In the genomic region with DNA sequence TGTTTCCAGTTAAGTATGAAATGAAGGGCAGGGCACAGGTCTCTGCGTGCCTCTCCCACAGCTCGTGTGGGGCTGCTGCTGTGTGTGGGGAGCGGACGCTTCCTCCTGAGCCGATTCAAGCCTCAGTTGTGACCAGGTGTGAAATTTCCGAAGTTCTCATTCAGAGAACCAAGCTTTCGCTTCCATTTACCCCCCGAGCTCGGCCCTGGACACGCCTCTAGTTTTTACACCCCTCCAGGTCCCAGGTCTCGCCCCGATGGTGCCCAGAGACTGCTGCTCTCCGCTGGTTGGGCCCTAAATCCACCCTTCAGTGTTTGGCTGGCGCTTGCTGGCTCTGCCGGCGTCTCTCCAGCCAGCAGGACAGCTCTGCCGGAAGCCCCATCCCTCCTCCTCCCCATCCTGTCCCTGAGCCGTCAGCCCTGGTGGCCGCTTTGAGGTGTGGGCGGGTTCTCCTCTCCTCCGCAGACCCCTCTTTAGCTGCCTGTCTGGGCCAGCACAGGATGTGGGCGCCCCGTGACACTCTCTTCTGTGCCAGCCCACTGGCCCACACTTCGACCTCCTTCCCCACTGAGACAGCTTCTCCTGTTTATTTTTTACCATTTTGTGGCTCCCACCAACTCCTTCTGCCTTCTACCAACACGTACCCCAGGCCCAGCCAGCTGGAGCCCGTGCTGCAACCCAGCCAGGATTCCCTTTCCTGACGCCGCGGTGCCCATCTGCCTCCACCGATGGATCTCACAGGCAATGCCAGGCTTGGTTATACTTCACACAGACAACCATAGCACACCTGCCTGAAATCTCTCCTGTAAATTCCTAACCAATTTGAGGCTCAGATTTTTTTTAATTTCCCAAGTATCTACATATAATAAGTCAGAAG, we compare ENCODE assay signal across 8 cellular contexts.
A peak's percentile ranks its signal among the peaks of the same experiment; 100 is the strongest.
DNase-seq lines count a peak whose midpoint lies in the region; ATAC-seq and TF ChIP-seq lines count a peak whose summit lies in the region.

No MANE protein-coding gene starts in this region.

- no peaks in the 10 kb centered on the region for H3K36me3 Mint-ChIP-seq in CD8-positive, alpha-beta T cell
- H3K36me3 Mint-ChIP-seq in activated T-cell treated with anti-CD3 and anti-CD28 coated beads, Interleukin-2, amount 50 U/mL, for 24 hours (ENCODE audit: low read depth) = peaks cover 5% of the 10 kb centered on the region
- peaks cover 0 to 8% (median 4%) of the 10 kb centered on the region in 5 donors for H3K36me3 Mint-ChIP-seq in naive thymus-derived CD4-positive, alpha-beta T cell

- H3K79me2 ChIP-seq in MM.1S (ENCODE audit: low read length) = no peaks in the 10 kb centered on the region

- H3K4me3 ChIP-seq in CD8-positive, alpha-beta T cell (ENCODE audit: low read depth, low read length) = peak overlapping the region; percentile 35
- H3K4me3 ChIP-seq in naive thymus-derived CD4-positive, alpha-beta T cell (ENCODE audit: low read length) = peak overlapping the region; percentile 54
- no peak overlapping the region for H3K4me3 ChIP-seq in MM.1S (ENCODE audit: low read length)

- no peaks in the 10 kb centered on the region for H4K20me1 ChIP-seq in MM.1S (ENCODE audit: insufficient read depth, low read length)

- no peaks in the 10 kb centered on the region for H3K9me3 ChIP-seq in CD8-positive, alpha-beta T cell (ENCODE audit: low read length)
- no peaks in the 10 kb centered on the region for H3K9me3 ChIP-seq in naive thymus-derived CD4-positive, alpha-beta T cell (ENCODE audit: control insufficient read depth in 2 of 3, low read length in 3 of 3)
- H3K9me3 ChIP-seq in MM.1S (replicated peaks; ENCODE audit: insufficient read depth, low read length) = no peaks in the 10 kb centered on the region

- intact Hi-C loops in CD8-positive, alpha-beta T cell (cut with DNase I, micrococcal nuclease) = loop anchor here (1.0 to 2.0 kb wide), 2 partner anchors 59 to 144 kb away; no protein-coding TSS in a partner anchor
- intact Hi-C loops in naive thymus-derived CD4-positive, alpha-beta T cell (cut with micrococcal nuclease) = loop anchor here (2.0 to 10.0 kb wide), 3 partner anchors 59 to 145 kb away; no protein-coding TSS in a partner anchor

- peak overlapping the region; percentile 54 for H3K27ac ChIP-seq in CD8-positive, alpha-beta T cell (ENCODE audit: low read depth, low read length)
- peak overlapping the region; percentile 48 for H3K27ac ChIP-seq in naive thymus-derived CD4-positive, alpha-beta T cell (ENCODE audit: low read depth, low read length)
- H3K27ac ChIP-seq in MM.1S (ENCODE audit: low read length) = no peak overlapping the region

- TF ChIP-seq CTCF in CD8-positive, alpha-beta T cell (IDR thresholded peaks at IDR 0.05) = no peak
- no peak for TF ChIP-seq CTCF in MM.1S (IDR thresholded peaks at IDR 0.05; ENCODE audit: low read length)

- peaks cover 70% of the 10 kb centered on the region for H3K4me1 Mint-ChIP-seq in CD8-positive, alpha-beta T cell (ENCODE audit: low read depth)
- H3K4me1 Mint-ChIP-seq in activated T-cell treated with anti-CD3 and anti-CD28 coated beads, Interleukin-2, amount 50 U/mL, for 24 hours (ENCODE audit: low read depth) = peaks cover 55% of the 10 kb centered on the region
- H3K4me1 Mint-ChIP-seq in naive thymus-derived CD4-positive, alpha-beta T cell = peaks cover 31 to 70% (median 56%) of the 10 kb centered on the region in 7 donors

- peak; percentile 81 for ATAC-seq in CD8-positive, alpha-beta T cell
- ATAC-seq in HG03095 (IDR thresholded peaks at IDR 0.05; ENCODE audit: unreplicated experiment) (peak; percentile 66), GM18858 (IDR thresholded peaks at IDR 0.05; ENCODE audit: unreplicated experiment) (no peak)
- peak; percentile 78 for ATAC-seq in naive thymus-derived CD4-positive, alpha-beta T cell

- peak; percentile 27 to 83 (median 63) for DNase-seq in CD8-positive, alpha-beta T cell
- DNase-seq in activated T-cell treated with anti-CD3 and anti-CD28 coated beads, Interleukin-2, amount 50 U/mL, for 24 hours = peak; percentile 71
- DNase-seq in naive thymus-derived CD4-positive, alpha-beta T cell = peak in 6 of 9 donors; percentile 21 to 51 (median 40)
- DNase-seq in NCI-H1930 (lab: John Stamatoyannopoulos, UW) = no peak
- no peak for DNase-seq in AG08396 (ENCODE audit: low spot score)
- DNase-seq in MM.1S = no peak

- H3K9me3 Mint-ChIP-seq in CD8-positive, alpha-beta T cell = peaks cover 7% of the 10 kb centered on the region
- peaks cover 12% of the 10 kb centered on the region for H3K9me3 Mint-ChIP-seq in activated T-cell treated with anti-CD3 and anti-CD28 coated beads, Interleukin-2, amount 50 U/mL, for 24 hours
- H3K9me3 Mint-ChIP-seq in naive thymus-derived CD4-positive, alpha-beta T cell = peaks cover 0 to 14% (median 6%) of the 10 kb centered on the region in 11 donors

- H3K4me2 ChIP-seq in MM.1S (ENCODE audit: low read depth, low read length) = no peak overlapping the region

- peak overlapping the region; percentile 93 for H3K27ac Mint-ChIP-seq in CD8-positive, alpha-beta T cell
- peak overlapping the region; percentile 88 for H3K27ac Mint-ChIP-seq in activated T-cell treated with anti-CD3 and anti-CD28 coated beads, Interleukin-2, amount 50 U/mL, for 24 hours
- peak overlapping the region; percentile 68 to 96 (median 89) for H3K27ac Mint-ChIP-seq in naive thymus-derived CD4-positive, alpha-beta T cell

- H2AFZ ChIP-seq in MM.1S (ENCODE audit: low read length) = no peak overlapping the region

- no peaks in the 10 kb centered on the region for H3F3A ChIP-seq in MM.1S (ENCODE audit: insufficient read depth, low read length)

- H3K36me3 ChIP-seq in CD8-positive, alpha-beta T cell (ENCODE audit: insufficient read depth, low read length) = no peaks in the 10 kb centered on the region
- no peaks in the 10 kb centered on the region for H3K36me3 ChIP-seq in naive thymus-derived CD4-positive, alpha-beta T cell (ENCODE audit: control insufficient read depth in 2 of 3, insufficient read depth in 3 of 3, low read length in 3 of 3)
- H3K36me3 ChIP-seq in MM.1S (replicated peaks; ENCODE audit: insufficient read depth, low read length) = no peaks in the 10 kb centered on the region

- peaks cover 4% of the 10 kb centered on the region for H3K27me3 Mint-ChIP-seq in CD8-positive, alpha-beta T cell (ENCODE audit: low read depth)
- H3K27me3 Mint-ChIP-seq in activated T-cell treated with anti-CD3 and anti-CD28 coated beads, Interleukin-2, amount 50 U/mL, for 24 hours = peaks cover 35% of the 10 kb centered on the region
- peaks cover 0 to 26% (median 4%) of the 10 kb centered on the region in 5 donors for H3K27me3 Mint-ChIP-seq in naive thymus-derived CD4-positive, alpha-beta T cell

- CTCF ChIA-PET in CD8-positive, alpha-beta T cell (lab: Charles Lee) = interaction anchor here (0.6 to 2.0 kb wide), 6 partner anchors 9 to 316 kb away, joined by 3 to 5 read pairs (median 4); no protein-coding TSS in a partner anchor
- CTCF ChIA-PET in naive thymus-derived CD4-positive, alpha-beta T cell (lab: Charles Lee) = no interaction called here

- H3K4me3 Mint-ChIP-seq in CD8-positive, alpha-beta T cell = peak overlapping the region; percentile 80
- H3K4me3 Mint-ChIP-seq in activated T-cell treated with anti-CD3 and anti-CD28 coated beads, Interleukin-2, amount 50 U/mL, for 24 hours = peak overlapping the region; percentile 65
- peak overlapping the region; percentile 70 to 89 (median 82) for H3K4me3 Mint-ChIP-seq in naive thymus-derived CD4-positive, alpha-beta T cell

- peaks cover 85% of the 10 kb centered on the region for H3K4me1 ChIP-seq in CD8-positive, alpha-beta T cell (ENCODE audit: insufficient read depth, low read length)
- peaks cover 20 to 37% of the 10 kb centered on the region in 2 donors for H3K4me1 ChIP-seq in naive thymus-derived CD4-positive, alpha-beta T cell (ENCODE audit: control insufficient read depth in 2 of 2, insufficient read depth in 2 of 2, low read length in 2 of 2)
- no peaks in the 10 kb centered on the region for H3K4me1 ChIP-seq in MM.1S (ENCODE audit: low read length)

- no peak overlapping the region for H3K9ac ChIP-seq in MM.1S (ENCODE audit: low read length)

- POLR2A ChIA-PET in CD8-positive, alpha-beta T cell (lab: Charles Lee) = interaction anchor here (0.7 to 2.3 kb wide), 7 partner anchors 59 to 158 kb away, joined by 3 to 29 read pairs (median 4); no protein-coding TSS in a partner anchor
- POLR2A ChIA-PET in naive thymus-derived CD4-positive, alpha-beta T cell (lab: Charles Lee) = interaction anchor here (0.5 to 1.6 kb wide), 4 partner anchors 57 to 159 kb away, joined by 3 to 7 read pairs (median 5); no protein-coding TSS in a partner anchor

- no peaks in the 10 kb centered on the region for H3K9me2 ChIP-seq in MM.1S (replicated peaks; ENCODE audit: insufficient read depth, low read length)

- no peaks in the 10 kb centered on the region for H3K27me3 ChIP-seq in CD8-positive, alpha-beta T cell (ENCODE audit: insufficient read depth, low read length)
- no peaks in the 10 kb centered on the region for H3K27me3 ChIP-seq in naive thymus-derived CD4-positive, alpha-beta T cell (ENCODE audit: control insufficient read depth in 2 of 2, insufficient read depth in 2 of 2, low read length in 2 of 2)
- no peaks in the 10 kb centered on the region; the same call in 1 of the 2 replicates for H3K27me3 ChIP-seq in MM.1S (replicated peaks; ENCODE audit: insufficient read depth, low read length)

Comparison
In these comparisons a context has a peak if more than half of its experiments do, and no peak if none do; other contexts are left out.
1. DNase-seq: peak in CD8-positive, alpha-beta T cell (7 of 7), activated T-cell treated with anti-CD3 and anti-CD28 coated beads, Interleukin-2, amount 50 U/mL, for 24 hours (single experiment) and naive thymus-derived CD4-positive, alpha-beta T cell (6 of 9); none in NCI-H1930 (0 of 2), AG08396 (single experiment) and MM.1S (single experiment).
2. Peak in every context shown above with its lines, with median percentiles within 50 percentile points of each other: H3K27ac Mint-ChIP-seq and H3K4me3 Mint-ChIP-seq.